17 cellular contexts compared by ENCODE assay signal in genomic region chr6:78010130-78010529, GRCh38.
DNase-seq lines count a peak whose midpoint lies in the region; FAIRE-seq and TF ChIP-seq lines count a peak whose summit lies in the region.
"Had no signal": no experiment of that assay in that cellular context is flagged by ENCODE, and none has a peak within 500 bp of the region (broad histone marks: within the 10 kb centered on the region; RNA-seq: fewer than 3 reads in every experiment).

No MANE protein-coding gene starts in this region.

- no TSS peak for BruUV-seq in MCF 10A (replicated peaks; lab: Mats Ljungman, UMichigan)

- no peaks in the 10 kb centered on the region for H3K36me3 Mint-ChIP-seq in MCF 10A (ENCODE audit: insufficient read depth, unreplicated experiment)
- H3K36me3 Mint-ChIP-seq: CD8-positive, alpha-beta T cell had no signal

- H3K4me1 ChIP-seq in breast epithelium (no peaks in the 10 kb centered on the region), HEK293 (ENCODE audit: control insufficient read depth, insufficient read depth, low read length) (no peaks in the 10 kb centered on the region), H1 (replicated peaks in 1 of 4; ENCODE audit: control insufficient read depth in 3 of 4, insufficient read depth in 4 of 4, low read length in 3 of 4) (no peaks in the 10 kb centered on the region)
- H3K4me1 ChIP-seq: BLaER1 treated with 17β-estradiol and CSF1 and Interleukin-3, amounts not matched to agents 10 nM and 100 nM had no signal

- no peak overlapping the region for H2AK5ac ChIP-seq in H1 (ENCODE audit: low read depth, low read length)

- H2BK5ac ChIP-seq in H1 (ENCODE audit: low read depth, low read length), result no peak overlapping the region

- H2BK15ac ChIP-seq in H1 (ENCODE audit: low read length), result no peak overlapping the region

- no peak overlapping the region for H3K9ac ChIP-seq in H1 (replicated peaks in 1 of 4; ENCODE audit: extremely low read depth in 1 of 4, low read depth in 3 of 4, low read length in 3 of 4)
- H3K9ac ChIP-seq: BLaER1 treated with 17β-estradiol and CSF1 and Interleukin-3, amounts not matched to agents 10 nM and 100 nM had no signal

- H4K8ac ChIP-seq in H1 (ENCODE audit: extremely low read depth, insufficient read depth, low read length), result no peak overlapping the region

- 87% methylated on average over 1 of the region's 1 CpG; no CpG with 5 or more reads in 1 of the 2 experiments for WGBS in H1 (ENCODE audit: extremely low coverage in 1 of 2, insufficient coverage in 1 of 2, insufficient read length in 1 of 2, insufficient replicate concordance in 2 of 2, low coverage in 1 of 2, low lambda C conversion rate in 2 of 2, missing lambda C conversion rate in 1 of 2), 2 experiments

- no peak overlapping the region for H3K23ac ChIP-seq in H1 (ENCODE audit: insufficient read length)

- no peaks in the 10 kb centered on the region for H3K79me2 ChIP-seq in H1 (ENCODE audit: control insufficient read depth in 1 of 2, insufficient read depth in 2 of 2, low read length in 2 of 2)

- CTCF ChIA-PET in MCF 10A (lab: Yijun Ruan, JAX) (no interaction called here), HEK293 (lab: Yijun Ruan, JAX) (no interaction called here), H1 (lab: Charles Lee; ENCODE audit: partially characterized antibody) (no interaction called here)

- no peak for TF ChIP-seq RAD21 in H1 (IDR thresholded peaks at IDR 0.05 in 1 of 2, conservative IDR thresholded peaks at IDR 0.05 in 1 of 2; ENCODE audit: low read depth in 2 of 2, low read length in 2 of 2)

- H3K36me3 ChIP-seq in breast epithelium (no peaks in the 10 kb centered on the region), HEK293 (ENCODE audit: control insufficient read depth in 2 of 2, insufficient read depth in 1 of 2, low read length in 2 of 2) (no peaks in the 10 kb centered on the region), H1 (ENCODE audit: control insufficient read depth in 2 of 4, insufficient read depth in 4 of 4, low read length in 3 of 4) (no peaks in the 10 kb centered on the region)
- H3K36me3 ChIP-seq: BLaER1 treated with 17β-estradiol and CSF1 and Interleukin-3, amounts not matched to agents 10 nM and 100 nM had no signal

- H2BK12ac ChIP-seq in H1 (ENCODE audit: low read depth, low read length), result no peak overlapping the region

- H3K27ac ChIP-seq in breast epithelium (no peak overlapping the region), HEK293 (ENCODE audit: extremely low read depth, low read depth, low read length) (no peak overlapping the region), H1 (ENCODE audit: low read depth, low read length) (no peak overlapping the region)
- H3K27ac ChIP-seq: BLaER1 treated with 17β-estradiol and CSF1 and Interleukin-3, amounts not matched to agents 10 nM and 100 nM had no signal

- no peaks in the 10 kb centered on the region for H3K79me1 ChIP-seq in H1 (ENCODE audit: low read depth, low read length)

- H3K9me3 ChIP-seq in breast epithelium (no peaks in the 10 kb centered on the region), HEK293 (ENCODE audit: control insufficient read depth, insufficient read depth, low read depth, low read length) (no peaks in the 10 kb centered on the region), H1 (ENCODE audit: insufficient read depth in 2 of 2, low read depth in 1 of 2, low read length in 1 of 2) (no peaks in the 10 kb centered on the region)

- H3K4ac ChIP-seq in H1 (replicated peaks; ENCODE audit: insufficient read length, low read depth, low read length), result no peak overlapping the region

- no peak overlapping the region for H2BK20ac ChIP-seq in H1 (ENCODE audit: low read length)

- no peaks in the 10 kb centered on the region for H3K27me3 ChIP-seq in breast epithelium
- no peaks in the 10 kb centered on the region for H3K27me3 ChIP-seq in H1 (replicated peaks in 1 of 4; ENCODE audit: control insufficient read depth in 3 of 4, extremely low read depth in 1 of 4, insufficient read depth in 3 of 4, low read length in 3 of 4)
- H3K27me3 ChIP-seq: BLaER1 treated with 17β-estradiol and CSF1 and Interleukin-3, amounts not matched to agents 10 nM and 100 nM had no signal

- DNase-seq in MCF 10A (ENCODE audit: unreplicated experiment) (peak; percentile 9), breast epithelium (ENCODE audit: low spot score in 2 of 2) (no peak), H1 (ENCODE audit: low read depth in 1 of 2, low spot score in 2 of 2) (no peak), NCI-H748 treated with DMSO at 0.1 percent for 48 hours (lab: John Stamatoyannopoulos, UW) (no peak), T1000 (lab: John Stamatoyannopoulos, UW) (no peak)
- DNase-seq in activated CD4-positive, alpha-beta T cell treated with anti-CD3 and anti-CD28 coated beads for 48 hours, result no peak
- DNase-seq: 8988T; Calu3; CD8-positive, alpha-beta T cell; DMS79 treated with DMSO at 0.1 percent for 48 hours; GF-D8; GOT3; H9 had no signal

- H3K14ac ChIP-seq in H1 (ENCODE audit: insufficient read length), result no peak overlapping the region

- no peak overlapping the region for H2BK120ac ChIP-seq in H1 (replicated peaks; ENCODE audit: low read depth, low read length)

- intact Hi-C loops in MCF 10A (cut with micrococcal nuclease), result no loop called here
- intact Hi-C loops in breast epithelium (cut with DNase I; ENCODE audit: low total_unique reads), result no loop called here

- H4K20me1 ChIP-seq in H1 (replicated peaks in 1 of 2; ENCODE audit: control insufficient read depth in 1 of 2, insufficient read depth in 2 of 2, low read length in 2 of 2), result no peaks in the 10 kb centered on the region
- H4K20me1 ChIP-seq: BLaER1 treated with 17β-estradiol and CSF1 and Interleukin-3, amounts not matched to agents 10 nM and 100 nM had no signal

- POLR2A ChIA-PET in MCF 10A (lab: Yijun Ruan, JAX), result no interaction called here
- POLR2A ChIA-PET in HEK293 (lab: Yijun Ruan, JAX), result no interaction called here
- POLR2A ChIA-PET in H1 (lab: Charles Lee; ENCODE audit: partially characterized antibody), result no interaction called here

- H3K9me3 Mint-ChIP-seq in MCF 10A (ENCODE audit: unreplicated experiment), result no peaks in the 10 kb centered on the region

- no peak overlapping the region for H3K27ac Mint-ChIP-seq in MCF 10A (ENCODE audit: low read depth, unreplicated experiment)
- H3K27ac Mint-ChIP-seq: B cell; CD8-positive, alpha-beta T cell; H9 had no signal

- H3K27me3 Mint-ChIP-seq in MCF 10A (ENCODE audit: insufficient read depth, unreplicated experiment), result no peaks in the 10 kb centered on the region
- H3K27me3 Mint-ChIP-seq: B cell had no signal

- no peak overlapping the region for H4K5ac ChIP-seq in H1 (ENCODE audit: insufficient read length, low read depth, low read length)

- no peak overlapping the region for H3K18ac ChIP-seq in H1 (ENCODE audit: extremely low read depth, low read length)

- no peak for FAIRE-seq in H1 (lab: Jason Lieb, UNC)
- FAIRE-seq: HTR-8/SVneo had no signal

- no peak overlapping the region for H3K4me3 Mint-ChIP-seq in MCF 10A (ENCODE audit: unreplicated experiment)
- H3K4me3 Mint-ChIP-seq: B cell; CD8-positive, alpha-beta T cell; H9 had no signal

- no peak overlapping the region for H2AFZ ChIP-seq in H1 (ENCODE audit: low read length)

- H3K23me2 ChIP-seq in H1 (ENCODE audit: low read depth, low read length), result no peaks in the 10 kb centered on the region

- H3K4me3 ChIP-seq in breast epithelium (no peak overlapping the region), HEK293 (ENCODE audit: low read depth, low read length) (no peak overlapping the region), H1 (ENCODE audit: extremely low read depth in 1 of 4, insufficient read depth in 2 of 4, low read depth in 3 of 4, low read length in 4 of 4) (no peak overlapping the region)
- H3K4me3 ChIP-seq: BLaER1 treated with 17β-estradiol and CSF1 and Interleukin-3, amounts not matched to agents 10 nM and 100 nM had no signal

- H3K4me2 ChIP-seq in H1 (ENCODE audit: insufficient read depth in 1 of 2, low read depth in 2 of 2, low read length in 2 of 2), result no peak overlapping the region
- H3K4me2 ChIP-seq: BLaER1 treated with 17β-estradiol and CSF1 and Interleukin-3, amounts not matched to agents 10 nM and 100 nM had no signal

- H3K4me1 Mint-ChIP-seq in MCF 10A (ENCODE audit: insufficient read depth, unreplicated experiment), result no peaks in the 10 kb centered on the region
- H3K4me1 Mint-ChIP-seq: B cell, H9 had no signal

- no peak for TF ChIP-seq POLR2A in breast epithelium (IDR thresholded peaks at IDR 0.05)
- TF ChIP-seq POLR2A in H1 (IDR thresholded peaks at IDR 0.05; ENCODE audit: control extremely low read depth in 1 of 2, low read depth in 2 of 2, low read length in 2 of 2), result no peak

- H3K56ac ChIP-seq in H1 (replicated peaks; ENCODE audit: insufficient read length, low read depth, low read length), result no peak overlapping the region

- TF ChIP-seq CTCF in MCF 10A (IDR thresholded peaks at IDR 0.05; ENCODE audit: unreplicated experiment) (no peak), breast epithelium (IDR thresholded peaks at IDR 0.05) (no peak), HEK293 (tag by site-specific recombination; IDR thresholded peaks at IDR 0.05) (no peak), H1 (IDR thresholded peaks at IDR 0.05; ENCODE audit: control extremely low read depth in 1 of 3, insufficient read depth in 1 of 3, low read depth in 1 of 3, low read length in 3 of 3) (no peak)

- H4K91ac ChIP-seq in H1 (replicated peaks; ENCODE audit: insufficient read length, low read length), result no peak overlapping the region

- no peak for TF ChIP-seq EP300 in H1 (IDR thresholded peaks at IDR 0.05; ENCODE audit: borderline replicate concordance in 1 of 2, low read depth in 2 of 2, low read length in 2 of 2)

TF ChIP-seq in H1, 55 proteins besides CTCF, POLR2A, EP300 and RAD21:
- TF ChIP-seq CBX5 (IDR thresholded peaks at IDR 0.05; ENCODE audit: low read depth, low read length) (no peak), MAFK (IDR thresholded peaks at IDR 0.05; ENCODE audit: low read depth, low read length) (peak; percentile 80)
